ENCODE assay signal across 8 cellular contexts in genomic region chr20:326645-327031, GRCh38. TPM values are rescaled to one million over a fixed set of nuclear protein-coding genes. Genes with fewer than 3 reads are reported as not detected.
A peak's percentile ranks its signal among the peaks of the same experiment; 100 is the strongest.
DNase-seq lines count a peak whose midpoint lies in the region; ATAC-seq and TF ChIP-seq lines count a peak whose summit lies in the region.

No MANE protein-coding gene starts in this region.

- peak overlapping the region; percentile 83 for H3K4me3 ChIP-seq in WI38 (ENCODE audit: low read depth, low read length)
- peak overlapping the region; percentile 70 for H3K4me3 ChIP-seq in psoas muscle

- no peaks in the 10 kb centered on the region for H3K9me3 ChIP-seq in psoas muscle

- peak overlapping the region; percentile 65 for H3K27ac Mint-ChIP-seq in stimulated activated naive CD8-positive, alpha-beta T cell treated with anti-CD3 and anti-CD28 coated beads, Interleukin-15, Interleukin-2, amounts not matched to agents 100 ng/mL and 50 ng/mL, for 24 hours

- no peaks in the 10 kb centered on the region for H3K27me3 ChIP-seq in psoas muscle (ENCODE audit: insufficient read depth in 3 of 3, low read length in 2 of 3)

- H3K9me3 Mint-ChIP-seq in stimulated activated naive CD8-positive, alpha-beta T cell treated with anti-CD3 and anti-CD28 coated beads, Interleukin-15, Interleukin-2, amounts not matched to agents 100 ng/mL and 50 ng/mL, for 24 hours: no peaks in the 10 kb centered on the region

- intact Hi-C loops in psoas muscle (cut with DNase I): no loop called here

- 1% methylated on average over 30 to 32 of the region's 32 CpGs for WGBS in psoas muscle, 3 donors

- no peak for ATAC-seq in stimulated activated naive CD8-positive, alpha-beta T cell treated with anti-CD3 and anti-CD28 coated beads, Interleukin-15, Interleukin-2, amounts not matched to agents 100 U/mL and 50 U/mL, for 24 hours
- no peak for ATAC-seq in psoas muscle
- ATAC-seq in HG02798 (IDR thresholded peaks at IDR 0.05; ENCODE audit: poor library complexity, unreplicated experiment): no peak

- DNase-seq in stimulated activated naive CD8-positive, alpha-beta T cell treated with anti-CD3 and anti-CD28 coated beads, Interleukin-15, Interleukin-2, amounts not matched to agents 100 U/mL and 50 U/mL, for 24 hours: no peak
- DNase-seq in germinal center (ENCODE audit: low spot score) (peak; percentile 18), psoas muscle (peak; percentile 39 to 69), H4 (ENCODE audit: low spot score) (no peak), NCI-H774 (lab: John Stamatoyannopoulos, UW) (no peak)

- TF ChIP-seq CTCF in WI38 (IDR thresholded peaks at IDR 0.05; ENCODE audit: low read depth, low read length) (no peak), psoas muscle (IDR thresholded peaks at IDR 0.05) (no peak)

- peaks cover 29% of the 10 kb centered on the region for H3K4me1 Mint-ChIP-seq in stimulated activated naive CD8-positive, alpha-beta T cell treated with anti-CD3 and anti-CD28 coated beads, Interleukin-15, Interleukin-2, amounts not matched to agents 100 ng/mL and 50 ng/mL, for 24 hours (ENCODE audit: low read depth)

- peaks cover 5% of the 10 kb centered on the region for H3K4me1 ChIP-seq in psoas muscle

- H3K27me3 Mint-ChIP-seq in stimulated activated naive CD8-positive, alpha-beta T cell treated with anti-CD3 and anti-CD28 coated beads, Interleukin-15, Interleukin-2, amounts not matched to agents 100 ng/mL and 50 ng/mL, for 24 hours: no peaks in the 10 kb centered on the region

- H3K36me3 ChIP-seq in psoas muscle (ENCODE audit: insufficient read depth in 1 of 2, low read depth in 1 of 2): no peaks in the 10 kb centered on the region

- H3K36me3 Mint-ChIP-seq in stimulated activated naive CD8-positive, alpha-beta T cell treated with anti-CD3 and anti-CD28 coated beads, Interleukin-15, Interleukin-2, amounts not matched to agents 100 ng/mL and 50 ng/mL, for 24 hours (ENCODE audit: low read depth): peaks cover under 1% of the 10 kb centered on the region

- H3K27ac ChIP-seq in psoas muscle: no peak overlapping the region

- peak overlapping the region; percentile 82 for H3K4me3 Mint-ChIP-seq in stimulated activated naive CD8-positive, alpha-beta T cell treated with anti-CD3 and anti-CD28 coated beads, Interleukin-15, Interleukin-2, amounts not matched to agents 100 ng/mL and 50 ng/mL, for 24 hours

RNA-seq across cellular contexts. Expression of gene SOX12, which starts 1.3 kb away (rescaled TPM):
- 1 to 10 TPM; 1.2 to 5.7 (median 5.2) TPM for total RNA-seq in psoas muscle
- polyA plus RNA-seq in psoas muscle: 1 to 10 TPM; 1.9 to 3.6 (median 2.3) TPM
- total RNA-seq in H4 (2014; rRNA removed; shearing (Covaris generic)): 1.9 and 2.2 TPM in 2 replicates

RNA-seq across cellular contexts. Expression of gene NRSN2, which starts 20.3 kb away (rescaled TPM):
- 1 to 10 TPM; 3.0 to 5.0 (median 3.9) TPM for total RNA-seq in psoas muscle
- 1 to 10 TPM; 1.6 to 3.4 (median 3.1) TPM for polyA plus RNA-seq in psoas muscle
- 69.6 and 72.8 TPM in 2 replicates for total RNA-seq in H4 (2014; rRNA removed; shearing (Covaris generic))

RNA-seq across cellular contexts. Expression of gene ZCCHC3, which starts 29.3 kb away (rescaled TPM):
- total RNA-seq in psoas muscle: 10 to 100 TPM in 1 of 4 donors, 1 to 10 TPM in 3; 9.3 to 10.2 (median 9.5) TPM
- polyA plus RNA-seq in psoas muscle: 1 to 10 TPM; 6.8 to 8.4 (median 7.9) TPM
- total RNA-seq in H4 (2014; rRNA removed; shearing (Covaris generic)): 7.6 and 8.2 TPM in 2 replicates

RNA-seq across cellular contexts. Expression of gene C20orf96, which starts 36.1 kb away (rescaled TPM):
- 1 to 10 TPM; 1.0 to 2.1 (median 1.5) TPM for total RNA-seq in psoas muscle
- 1 to 10 TPM; 1.3 to 2.1 (median 1.9) TPM for polyA plus RNA-seq in psoas muscle
- total RNA-seq in H4 (2014; rRNA removed; shearing (Covaris generic)): 1.6 TPM in 2 replicates

RNA-seq across cellular contexts. Expression of gene TRIB3, which starts 53.9 kb away (rescaled TPM):
- total RNA-seq in psoas muscle: 1 to 10 TPM in 3 of 4 donors, under 1 TPM in 1; 0.78 to 7.7 (median 2.5) TPM
- 10 to 100 TPM in 1 of 3 donors, 1 to 10 TPM in 1, under 1 TPM in 1; 0.74 to 16.3 (median 2.1) TPM for polyA plus RNA-seq in psoas muscle
- 69.2 and 99.3 TPM in 2 replicates for total RNA-seq in H4 (2014; rRNA removed; shearing (Covaris generic))

Comparison
In these comparisons a context has a peak if more than half of its experiments do, and no peak if none do; other contexts are left out.
1. DNase-seq: peak in germinal center (single experiment) and psoas muscle (2 of 2); none in stimulated activated naive CD8-positive, alpha-beta T cell treated with anti-CD3 and anti-CD28 coated beads, Interleukin-15, Interleukin-2, amounts not matched to agents 100 U/mL and 50 U/mL, for 24 hours (single experiment), H4 (single experiment) and NCI-H774 (single experiment).
2. RNA of gene NRSN2, which starts 20.3 kb away (total RNA-seq): 69.6 to 72.8 TPM in H4; 3.0 to 5.0 TPM in psoas muscle; every median in the first group is over 10 times any median in the second.